ENCODE assay signal across 8 cellular contexts in genomic region chr1:11730429-11730861, GRCh38. TPM values are rescaled to one million over a fixed set of nuclear protein-coding genes. Genes with fewer than 3 reads are reported as not detected.
DNase-seq lines count a peak whose midpoint lies in the region; ATAC-seq and TF ChIP-seq lines count a peak whose summit lies in the region.

No MANE protein-coding gene starts in this region.

- H3K36me3 ChIP-seq in suprapubic skin: no peaks in the 10 kb centered on the region

- no peaks in the 10 kb centered on the region for H3K27me3 Mint-ChIP-seq in activated T-cell treated with anti-CD3 and anti-CD28 coated beads, Interleukin-2, amount 50 U/mL, for 4 hours (ENCODE audit: low read depth)

- TF ChIP-seq POLR2A in suprapubic skin (IDR thresholded peaks at IDR 0.05): no peak

- peak; percentile 76 to 78 for ATAC-seq in activated T-cell treated with anti-CD3 and anti-CD28 coated beads, Interleukin-2, amount 50 U/mL, for 4 hours

- H3K36me3 Mint-ChIP-seq in activated T-cell treated with anti-CD3 and anti-CD28 coated beads, Interleukin-2, amount 50 U/mL, for 4 hours (ENCODE audit: insufficient read depth): no peaks in the 10 kb centered on the region

- H3K4me3 Mint-ChIP-seq in activated T-cell treated with anti-CD3 and anti-CD28 coated beads, Interleukin-2, amount 50 U/mL, for 4 hours: peak overlapping the region; percentile 72

- peak overlapping the region; percentile 80 for H3K27ac ChIP-seq in suprapubic skin

- no peak for TF ChIP-seq CTCF in suprapubic skin (IDR thresholded peaks at IDR 0.05)

- no peaks in the 10 kb centered on the region for H3K9me3 ChIP-seq in suprapubic skin

- TF ChIP-seq EP300 in Ishikawa (IDR thresholded peaks at IDR 0.05; ENCODE audit: borderline replicate concordance) (no peak), suprapubic skin (IDR thresholded peaks at IDR 0.05) (no peak)

- peaks cover 44% of the 10 kb centered on the region for H3K4me1 ChIP-seq in suprapubic skin

- WGBS in suprapubic skin: 24% methylated on average over 4 of the region's 4 CpGs

- H3K4me1 Mint-ChIP-seq in activated T-cell treated with anti-CD3 and anti-CD28 coated beads, Interleukin-2, amount 50 U/mL, for 4 hours (ENCODE audit: low read depth): peaks cover 40% of the 10 kb centered on the region

- no peaks in the 10 kb centered on the region for H3K27me3 ChIP-seq in suprapubic skin

- DNase-seq in CD1c-positive myeloid dendritic cell (ENCODE audit: extremely low spot score) (peak; percentile 88), hepatic stellate cell (ENCODE audit: low spot score) (peak; percentile 45), suprapubic skin (ENCODE audit: low spot score in 2 of 2) (no peak), NCI-H510A (lab: John Stamatoyannopoulos, UW) (no peak), NCI-H524 treated with DMSO at 0.1 percent for 48 hours (lab: John Stamatoyannopoulos, UW) (no peak)
- DNase-seq in activated T-cell treated with anti-CD3 and anti-CD28 coated beads, Interleukin-2, amount 50 U/mL, for 4 hours: no peak
- no peak for DNase-seq in activated CD4-positive, CD25-positive, alpha-beta regulatory T cell (lab: John Stamatoyannopoulos, UW)

- peak overlapping the region; percentile 38 for H3K4me3 ChIP-seq in suprapubic skin

- no peaks in the 10 kb centered on the region for H3K9me3 Mint-ChIP-seq in activated T-cell treated with anti-CD3 and anti-CD28 coated beads, Interleukin-2, amount 50 U/mL, for 4 hours

- no peak for TF ChIP-seq RAD21 in Ishikawa (IDR thresholded peaks at IDR 0.05; ENCODE audit: low read depth)

TF ChIP-seq in Ishikawa, 13 proteins besides CTCF, POLR2A, EP300 and RAD21:
- TF ChIP-seq CEBPB (IDR thresholded peaks at IDR 0.05) (0 out of 2 replicates have a peak, but pooled peaks have one; percentile 37), NFIC (IDR thresholded peaks at IDR 0.05) (no peak), EGR1 (IDR thresholded peaks at IDR 0.05) (no peak)

RNA-seq across cellular contexts. Expression of gene AGTRAP, which starts 5.5 kb away (rescaled TPM):
- 1 to 10 TPM; 6.5 to 7.8 (median 7.1) TPM for total RNA-seq in activated T-cell treated with anti-CD3 and anti-CD28 coated beads, Interleukin-2, amount 50 U/mL, for 4 hours
- 10 to 100 TPM; 34.7 to 52.5 (median 47.2) TPM for total RNA-seq in suprapubic skin

RNA-seq across cellular contexts. Expression of gene C1orf167, which starts 31.5 kb away (rescaled TPM):
- total RNA-seq in activated T-cell treated with anti-CD3 and anti-CD28 coated beads, Interleukin-2, amount 50 U/mL, for 4 hours: not detected
- 1 to 10 TPM in 2 of 4 donors, not detected in 2; 1.1 to 6.1 TPM for total RNA-seq in suprapubic skin

RNA-seq across cellular contexts. Expression of gene DRAXIN, which starts 38.9 kb away (rescaled TPM):
- under 1 TPM; 0.03 to 0.08 (median 0.05) TPM for total RNA-seq in activated T-cell treated with anti-CD3 and anti-CD28 coated beads, Interleukin-2, amount 50 U/mL, for 4 hours
- total RNA-seq in suprapubic skin: under 1 TPM in 3 of 4 donors, not detected in 1; 0.08 to 0.10 (median 0.08) TPM

RNA-seq across cellular contexts. Expression of gene MAD2L2, which starts 49.5 kb away (rescaled TPM):
- total RNA-seq in activated T-cell treated with anti-CD3 and anti-CD28 coated beads, Interleukin-2, amount 50 U/mL, for 4 hours: 10 to 100 TPM; 60.7 to 67.1 (median 63.0) TPM
- total RNA-seq in suprapubic skin: 10 to 100 TPM; 25.4 to 35.0 (median 32.7) TPM

Comparison
In these comparisons a context has a peak if more than half of its experiments do, and no peak if none do; other contexts are left out.
1. DNase-seq: peak in CD1c-positive myeloid dendritic cell (single experiment) and hepatic stellate cell (single experiment); none in activated T-cell treated with anti-CD3 and anti-CD28 coated beads, Interleukin-2, amount 50 U/mL, for 4 hours (single experiment), suprapubic skin (0 of 2), NCI-H510A (single experiment), NCI-H524 treated with DMSO at 0.1 percent for 48 hours (single experiment) and activated CD4-positive, CD25-positive, alpha-beta regulatory T cell (0 of 4).
2. RNA of gene AGTRAP, which starts 5.5 kb away (total RNA-seq): 34.7 to 52.5 TPM in suprapubic skin; 6.5 to 7.8 TPM in activated T-cell treated with anti-CD3 and anti-CD28 coated beads, Interleukin-2, amount 50 U/mL, for 4 hours; every median in the first group is over 4 times any median in the second.